In genomic region chr1:167221804-167222610, GRCh38 we compare ENCODE assay signal across 8 cellular contexts. TPM values are rescaled to one million over a fixed set of nuclear protein-coding genes. Genes with fewer than 3 reads are reported as not detected.
A peak's percentile ranks its signal among the peaks of the same experiment; 100 is the strongest.
DNase-seq lines count a peak whose midpoint lies in the region; ATAC-seq and TF ChIP-seq lines count a peak whose summit lies in the region.

No MANE protein-coding gene starts in this region.

- DNase-seq in CD14-positive monocyte (ENCODE audit: low spot score) (peak; percentile 50), NCI-H82 (lab: John Stamatoyannopoulos, UW) (peak; percentile 92), mesendoderm (peak; percentile 89)
- peak; percentile 84 for DNase-seq in activated CD8-positive, alpha-beta memory T cell treated with anti-CD3 and anti-CD28 coated beads for 24 hours
- DNase-seq in effector memory CD4-positive, alpha-beta T cell: peak; percentile 56 to 63 (median 62)
- DNase-seq in stimulated activated CD8-positive, alpha-beta memory T cell treated with anti-CD3 and anti-CD28 coated beads, Interleukin-15, amount 100 ng/mL, for 1 hour (ENCODE audit: low read depth): peak; percentile 27

- peak overlapping the region; percentile 88 for H3K27ac ChIP-seq in effector memory CD4-positive, alpha-beta T cell (ENCODE audit: insufficient read depth, low read length, poor library complexity, severe bottlenecking)
- H3K27ac ChIP-seq in mesendoderm (ENCODE audit: low read depth, low read length): peak overlapping the region; percentile 99

- H4K8ac ChIP-seq in mesendoderm (ENCODE audit: low read depth, low read length): peak overlapping the region; percentile 59

- H3K56ac ChIP-seq in mesendoderm (ENCODE audit: low read length): peak overlapping the region; percentile 91

- ATAC-seq in GM19324 (IDR thresholded peaks at IDR 0.05; ENCODE audit: low FRiP score, unreplicated experiment) (peak; percentile 54), HG03469 (IDR thresholded peaks at IDR 0.05; ENCODE audit: unreplicated experiment) (peak; percentile 27)

- H3K4me3 ChIP-seq in effector memory CD4-positive, alpha-beta T cell (ENCODE audit: insufficient read depth, low read depth, low read length, poor library complexity, severe bottlenecking): peak overlapping the region; percentile 74
- H3K4me3 ChIP-seq in mesendoderm (ENCODE audit: low read length): peak overlapping the region; percentile 58

- no peak for TF ChIP-seq CTCF in CD14-positive monocyte (IDR thresholded peaks at IDR 0.05)

- peaks cover 0 to 2% of the 10 kb centered on the region in 2 donors for H3K36me3 Mint-ChIP-seq in CD14-positive monocyte

- H3K79me1 ChIP-seq in mesendoderm (ENCODE audit: low read length): no peaks in the 10 kb centered on the region

- H3K23ac ChIP-seq in mesendoderm (ENCODE audit: low read length): no peak overlapping the region

- no peaks in the 10 kb centered on the region for H3K36me3 ChIP-seq in effector memory CD4-positive, alpha-beta T cell (ENCODE audit: control insufficient read depth, insufficient read depth, low read length)
- no peaks in the 10 kb centered on the region for H3K36me3 ChIP-seq in mesendoderm (ENCODE audit: control insufficient read depth, insufficient read depth, low read length)

- H2BK5ac ChIP-seq in mesendoderm (ENCODE audit: low read length): peak overlapping the region; percentile 54

- H3K4ac ChIP-seq in mesendoderm (ENCODE audit: low read depth, low read length): peak overlapping the region; percentile 84

- H3K9ac ChIP-seq in mesendoderm (ENCODE audit: low read length): peak overlapping the region; percentile 90

- H3K9me3 ChIP-seq in effector memory CD4-positive, alpha-beta T cell (ENCODE audit: control insufficient read depth, low read length): no peaks in the 10 kb centered on the region

- no peaks in the 10 kb centered on the region for H3K9me3 Mint-ChIP-seq in CD14-positive monocyte

- peak overlapping the region; percentile 74 for H3K4me2 ChIP-seq in mesendoderm (ENCODE audit: low read length)

- no peaks in the 10 kb centered on the region for H3K27me3 Mint-ChIP-seq in CD14-positive monocyte (ENCODE audit: low read depth in 3 of 3)

- H4K5ac ChIP-seq in mesendoderm (ENCODE audit: low read length): no peak overlapping the region

- intact Hi-C loops in CD14-positive monocyte (cut with micrococcal nuclease): loop anchor here (5.0 to 10.0 kb wide), 5 partner anchors 40 to 713 kb away; partner anchors contain the start of genes DCAF6 (in 1 of the 2) and MPC2 (in 1 of the 2)

- H3K27me3 ChIP-seq in effector memory CD4-positive, alpha-beta T cell (replicated peaks; ENCODE audit: control insufficient read depth, insufficient read depth, low read length, poor library complexity, severe bottlenecking): no peaks in the 10 kb centered on the region
- H3K27me3 ChIP-seq in mesendoderm (ENCODE audit: insufficient read depth, low read length, poor library complexity): no peaks in the 10 kb centered on the region

- H3K18ac ChIP-seq in mesendoderm (ENCODE audit: low read length): peak overlapping the region; percentile 99

- H2BK15ac ChIP-seq in mesendoderm (replicated peaks; ENCODE audit: low read depth): no peak overlapping the region

- no peak overlapping the region for H2BK120ac ChIP-seq in mesendoderm (ENCODE audit: low read depth, low read length)

- peaks cover 14% of the 10 kb centered on the region for H3K4me1 ChIP-seq in effector memory CD4-positive, alpha-beta T cell (ENCODE audit: control insufficient read depth, insufficient read depth, low read length, poor library complexity, severe bottlenecking)
- H3K4me1 ChIP-seq in mesendoderm (ENCODE audit: control insufficient read depth, low read depth, low read length): peaks cover 2% of the 10 kb centered on the region

- H3K79me2 ChIP-seq in mesendoderm (ENCODE audit: control insufficient read depth, insufficient read depth, low read length): peaks cover 41% of the 10 kb centered on the region

- H3K27ac Mint-ChIP-seq in CD14-positive monocyte: peak overlapping the region; percentile 94 to 99 (median 99)

- no peak overlapping the region for H2AK5ac ChIP-seq in mesendoderm (ENCODE audit: low read length)

- peaks cover 38% of the 10 kb centered on the region for H3K4me1 Mint-ChIP-seq in CD14-positive monocyte

- H3K4me3 Mint-ChIP-seq in CD14-positive monocyte: peak overlapping the region; percentile 90 to 99

- WGBS in mesendoderm (ENCODE audit: extremely low coverage, insufficient coverage, low lambda C conversion rate): no CpG with 5 or more reads among the region's 46 CpGs

RNA-seq across cellular contexts. Expression of gene POU2F1, which starts 1.3 kb away (rescaled TPM):
- 1 to 10 TPM; 2.3 to 4.2 TPM for polyA plus RNA-seq in CD14-positive monocyte
- polyA plus RNA-seq in mesendoderm (2013, experiment 1 of 2): 22.0 TPM
- polyA plus RNA-seq in mesendoderm (2013, experiment 2 of 2): 19.4 TPM

Comparison
In these comparisons a context has a peak if more than half of its experiments do, and no peak if none do; other contexts are left out.
1. Peak in every context shown above with its lines: DNase-seq, ATAC-seq, H3K4me3 ChIP-seq and H3K27ac ChIP-seq.
2. DNase-seq: peak in every context shown above with its lines; median percentile 92 in NCI-H82; 89 in mesendoderm; 84 in activated CD8-positive, alpha-beta memory T cell treated with anti-CD3 and anti-CD28 coated beads for 24 hours; 62 in effector memory CD4-positive, alpha-beta T cell; 50 in CD14-positive monocyte; 27 in stimulated activated CD8-positive, alpha-beta memory T cell treated with anti-CD3 and anti-CD28 coated beads, Interleukin-15, amount 100 ng/mL, for 1 hour.